ENCODE assay signal across 1 cellular context in genomic region chr20:52446421-52447231, GRCh38.
TF ChIP-seq lines count a peak whose summit lies in the region.

No MANE protein-coding gene starts in this region.

TF ChIP-seq in SK-N-SH, 30 proteins besides CTCF, POLR2A, EP300 and RAD21 (continued from another document):
- no peak for TF ChIP-seq ZBTB33 (IDR thresholded peaks at IDR 0.05; ENCODE audit: borderline replicate concordance, low read depth)
